Comparison of ENCODE assay signal across 1 cellular context in genomic region chr19:58407658-58408151, GRCh38.
TF ChIP-seq lines count a peak whose summit lies in the region.

No MANE protein-coding gene starts in this region.

TF ChIP-seq in WTC11, 78 proteins besides CTCF, POLR2A, EP300 and RAD21 (continued from another document):
- TF ChIP-seq SMAD4 (CRISPR knock-in tag; IDR thresholded peaks at IDR 0.05) = no peak
- no peak for TF ChIP-seq PREB (CRISPR knock-in tag; IDR thresholded peaks at IDR 0.05; ENCODE audit: borderline replicate concordance)
- no peak for TF ChIP-seq ESRRA (CRISPR knock-in tag; IDR thresholded peaks at IDR 0.05; ENCODE audit: borderline replicate concordance)
- TF ChIP-seq ZNF671 (CRISPR knock-in tag; IDR thresholded peaks at IDR 0.05) = no peak
- no peak for TF ChIP-seq ATF3 (CRISPR knock-in tag; conservative IDR thresholded peaks at IDR 0.05)
- no peak for TF ChIP-seq ZNF219 (CRISPR knock-in tag; IDR thresholded peaks at IDR 0.05; ENCODE audit: borderline replicate concordance)
- no peak for TF ChIP-seq ZSCAN18 (CRISPR knock-in tag; IDR thresholded peaks at IDR 0.05)
- TF ChIP-seq GABPB1 (CRISPR knock-in tag; IDR thresholded peaks at IDR 0.05) = no peak
- no peak for TF ChIP-seq E2F5 (CRISPR knock-in tag; IDR thresholded peaks at IDR 0.05)
- TF ChIP-seq TEAD4 (CRISPR knock-in tag; IDR thresholded peaks at IDR 0.05) = no peak
- TF ChIP-seq RORB (CRISPR knock-in tag; IDR thresholded peaks at IDR 0.05) = no peak
- TF ChIP-seq NFATC4 (CRISPR knock-in tag; IDR thresholded peaks at IDR 0.05) = no peak
